ENCODE assay signal across 1 cellular context in the genomic region with DNA sequence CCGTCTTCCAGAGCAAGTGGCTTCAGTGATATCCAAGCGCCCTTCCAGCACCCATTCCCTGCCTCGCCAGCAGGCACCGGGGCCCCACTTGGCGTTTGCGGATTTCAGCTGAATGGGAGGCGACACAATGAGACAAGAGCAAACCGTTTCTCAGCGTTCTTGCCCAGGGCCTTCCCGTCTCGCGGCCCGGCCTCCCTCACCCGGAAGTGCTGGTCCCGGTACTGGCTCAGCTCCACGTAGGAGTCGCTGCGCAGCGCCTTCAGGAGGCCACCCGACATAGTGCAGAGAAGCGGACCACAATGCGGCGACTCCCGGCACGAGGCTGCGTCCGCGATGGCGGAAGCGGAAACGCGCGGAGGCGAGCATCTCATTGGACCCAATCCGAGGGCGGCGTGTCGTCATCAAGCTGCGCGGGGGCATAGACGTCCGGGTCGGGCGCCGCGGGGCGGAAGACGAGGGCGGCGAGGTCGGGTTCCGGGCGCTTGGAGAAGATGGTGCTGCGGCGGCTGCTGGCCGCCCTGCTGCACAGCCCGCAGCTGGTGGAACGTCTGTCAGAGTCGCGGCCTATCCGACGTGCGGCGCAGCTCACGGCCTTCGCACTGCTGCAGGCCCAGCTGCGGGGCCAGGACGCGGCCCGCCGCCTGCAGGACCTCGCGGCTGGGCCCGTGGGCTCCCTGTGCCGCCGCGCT.
TF ChIP-seq lines count a peak whose summit lies in the region.

Gene NCBP2, minus strand, starts transcription at position 303 of the 689 bp plus-strand sequence. Its CDS starts 25 bp downstream, at position 278.

TF ChIP-seq in HCT116, 20 proteins besides CTCF, POLR2A, EP300 and RAD21 (continued from another document):
- TF ChIP-seq REST (IDR thresholded peaks at IDR 0.05; ENCODE audit: low read depth): no peak
- no peak for TF ChIP-seq EZH2phosphoT487 (IDR thresholded peaks at IDR 0.05; ENCODE audit: borderline replicate concordance)
- peak; percentile 97 for TF ChIP-seq ELF1 (IDR thresholded peaks at IDR 0.05; ENCODE audit: borderline replicate concordance, low read depth)
- TF ChIP-seq SIN3A (IDR thresholded peaks at IDR 0.05; ENCODE audit: low read depth): peak; percentile 95
- TF ChIP-seq, protein P1, sequence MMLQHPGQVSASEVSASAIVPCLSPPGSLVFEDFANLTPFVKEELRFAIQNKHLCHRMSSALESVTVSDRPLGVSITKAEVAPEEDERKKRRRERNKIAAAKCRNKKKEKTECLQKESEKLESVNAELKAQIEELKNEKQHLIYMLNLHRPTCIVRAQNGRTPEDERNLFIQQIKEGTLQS (IDR thresholded peaks at IDR 0.05): no peak
- no peak for TF ChIP-seq JUND (IDR thresholded peaks at IDR 0.05)
- TF ChIP-seq SP1 (IDR thresholded peaks at IDR 0.05; ENCODE audit: low read depth): peak; percentile 92
- no peak for TF ChIP-seq CEBPB (IDR thresholded peaks at IDR 0.05; ENCODE audit: low read depth)
